1 cellular context compared by ENCODE assay signal in the genomic region with DNA sequence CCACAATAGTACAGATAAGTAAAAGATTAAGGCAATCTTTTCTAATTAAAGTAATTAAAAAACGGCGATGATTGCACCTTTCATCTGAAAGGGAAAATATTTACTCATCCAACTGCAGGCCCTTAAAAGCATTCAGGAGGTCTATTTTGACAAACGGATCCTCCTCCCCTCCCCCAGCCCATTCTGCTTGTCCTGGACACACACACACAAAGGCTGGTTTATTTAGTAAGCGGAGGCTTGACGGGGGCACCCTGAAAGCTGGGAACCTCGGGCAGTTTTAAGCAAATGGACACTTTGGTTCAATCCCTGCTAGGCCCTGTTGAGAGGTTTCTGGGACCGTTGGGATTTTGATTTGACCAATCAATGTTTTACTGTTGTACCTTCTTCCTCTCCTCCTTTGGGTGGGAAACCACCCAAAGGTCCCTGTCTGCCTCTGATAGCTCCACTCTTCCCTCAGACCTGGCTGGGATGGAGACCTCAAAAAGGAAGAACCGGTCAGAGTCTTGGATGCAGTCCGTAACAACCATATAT.
TF ChIP-seq lines count a peak whose summit lies in the region.

No MANE protein-coding gene starts in this region.

TF ChIP-seq in HepG2, 621 proteins besides CTCF, POLR2A, EP300 and RAD21 (continued from another document):
- TF ChIP-seq ZBED4 (CRISPR knock-in tag; IDR thresholded peaks at IDR 0.05; ENCODE audit: borderline replicate concordance) (no peak), MTF1 (CRISPR knock-in tag; IDR thresholded peaks at IDR 0.05) (no peak), ZNF235 (CRISPR knock-in tag; IDR thresholded peaks at IDR 0.05; ENCODE audit: borderline replicate concordance) (no peak), CCAR2 (optimal IDR thresholded peaks at IDR 0.05; ENCODE audit: low read depth, low read length) (no peak), ZNF17 (CRISPR knock-in tag; IDR thresholded peaks at IDR 0.05) (no peak), PAF1 (CRISPR knock-in tag; IDR thresholded peaks at IDR 0.05) (no peak), ATF7 (IDR thresholded peaks at IDR 0.05) (no peak), ATF7 (CRISPR knock-in tag; IDR thresholded peaks at IDR 0.05) (no peak; the same call in 1 of the 2 replicates), SIN3B (IDR thresholded peaks at IDR 0.05; ENCODE audit: low read length) (no peak), HIVEP1 (CRISPR knock-in tag; IDR thresholded peaks at IDR 0.05) (no peak), SALL2 (CRISPR knock-in tag; IDR thresholded peaks at IDR 0.05) (no peak), HBP1 (CRISPR knock-in tag; IDR thresholded peaks at IDR 0.05; ENCODE audit: low read depth) (no peak), ZNF276 (CRISPR knock-in tag; IDR thresholded peaks at IDR 0.05; ENCODE audit: low read depth) (no peak), MZF1 (CRISPR knock-in tag; IDR thresholded peaks at IDR 0.05; ENCODE audit: borderline replicate concordance) (no peak), MYC (CRISPR knock-in tag; IDR thresholded peaks at IDR 0.05; ENCODE audit: borderline replicate concordance) (no peak), ZNF34 (CRISPR knock-in tag; IDR thresholded peaks at IDR 0.05; ENCODE audit: borderline replicate concordance) (no peak), SUZ12 (IDR thresholded peaks at IDR 0.05; ENCODE audit: low read depth, low read length) (no peak), CCDC6 (CRISPR knock-in tag; IDR thresholded peaks at IDR 0.05) (0 out of 2 replicates have a peak, but pooled peaks have one; percentile 9), SSRP1 (CRISPR knock-in tag; IDR thresholded peaks at IDR 0.05) (no peak), KMT2B (CRISPR knock-in tag; IDR thresholded peaks at IDR 0.05) (no peak), HDAC2 (CRISPR knock-in tag; IDR thresholded peaks at IDR 0.05) (no peak), CREB3 (CRISPR knock-in tag; IDR thresholded peaks at IDR 0.05) (no peak), THYN1 (CRISPR knock-in tag; IDR thresholded peaks at IDR 0.05; ENCODE audit: borderline replicate concordance, low read depth) (no peak), NFIB (CRISPR knock-in tag; IDR thresholded peaks at IDR 0.05; ENCODE audit: borderline replicate concordance) (no peak), RFX1 (IDR thresholded peaks at IDR 0.05) (no peak), TCF7 (IDR thresholded peaks at IDR 0.05; ENCODE audit: low read depth) (peak; percentile 49; the same call in 1 of the 2 replicates)
